In the genomic region with DNA sequence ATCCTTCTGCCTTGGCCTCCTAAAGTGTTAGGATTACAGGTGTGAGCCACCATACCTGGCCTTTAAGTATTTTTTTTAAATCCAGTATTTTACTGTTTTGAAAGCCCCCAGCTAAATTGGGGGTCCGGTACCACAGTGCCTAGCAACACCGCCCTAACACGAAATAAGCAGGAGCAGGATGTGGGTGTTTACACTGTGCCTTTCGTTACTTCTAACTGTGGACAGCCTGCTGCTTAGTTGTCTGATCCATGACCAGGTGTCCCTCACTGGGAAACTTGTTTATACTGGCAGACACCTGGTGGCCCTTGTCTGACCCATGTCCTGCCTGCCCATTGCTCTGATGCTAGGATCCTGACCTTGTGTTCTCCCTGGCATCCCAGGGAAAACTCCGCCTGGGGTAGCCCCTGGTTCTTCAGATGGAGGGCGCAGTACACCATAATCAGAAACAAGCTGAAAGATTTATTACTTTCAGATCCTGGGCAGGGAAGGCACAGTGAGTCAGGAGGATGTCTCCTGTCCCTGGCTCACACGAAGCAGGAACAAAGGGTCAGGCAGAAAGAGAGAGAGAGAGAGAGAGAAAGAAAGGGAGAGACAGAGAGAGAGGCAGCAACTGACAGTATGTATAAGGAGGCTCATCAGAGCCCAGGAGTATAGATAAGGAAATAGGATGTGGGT, we compare ENCODE assay signal across 18 cellular contexts.
"Had no signal": no experiment of that assay in that cellular context is flagged by ENCODE, and none has a peak within 500 bp of the region (broad histone marks: within the 10 kb centered on the region; RNA-seq: fewer than 3 reads in every experiment).

No MANE protein-coding gene starts in this region.

- H3K9me3 Mint-ChIP-seq: activated CD8-positive, alpha-beta T cell treated with anti-CD3 and anti-CD28 coated beads for 36 hours; activated T-cell treated with anti-CD3 and anti-CD28 coated beads, Interleukin-2, amount 50 U/mL, for 72 hours; naive B cell; stimulated activated naive B cell treated with anti-CD40 and anti-IgM and Interleukin-4, amounts not matched to agents 10 μg/mL and 1 μg/mL and 100 μg/mL, for 72 hours had no signal

- H3K27me3 ChIP-seq: gastrocnemius medialis, heart left ventricle, ovary, tibial nerve, vagina had no signal

- H3K27me3 Mint-ChIP-seq: activated CD4-positive, alpha-beta T cell treated with anti-CD3 and anti-CD28 coated beads for 36 hours; activated CD8-positive, alpha-beta T cell treated with anti-CD3 and anti-CD28 coated beads for 36 hours; activated naive CD8-positive, alpha-beta T cell had no signal

- H3K27ac ChIP-seq: gastrocnemius medialis, heart left ventricle, ovary, vagina had no signal

- ATAC-seq: activated CD4-positive, alpha-beta T cell treated with anti-CD3 and anti-CD28 coated beads for 36 hours; activated CD8-positive, alpha-beta T cell treated with anti-CD3 and anti-CD28 coated beads for 36 hours; activated T-cell treated with anti-CD3 and anti-CD28 coated beads, Interleukin-2, amount 50 U/mL, for 72 hours; gastrocnemius medialis; heart left ventricle; left colon; stimulated activated naive B cell treated with anti-CD40 and anti-IgM and Interleukin-4, amounts not matched to agents 10 μg/mL and 1 μg/mL and 100 μg/mL, for 72 hours had no signal

- H3K4me1 ChIP-seq: gastrocnemius medialis, vagina had no signal

- H3K36me3 ChIP-seq: gastrocnemius medialis, heart left ventricle, ovary, tibial nerve, vagina had no signal

- H3K27ac Mint-ChIP-seq: activated CD4-positive, alpha-beta T cell treated with anti-CD3 and anti-CD28 coated beads for 36 hours; activated CD8-positive, alpha-beta T cell treated with anti-CD3 and anti-CD28 coated beads for 36 hours; activated naive CD8-positive, alpha-beta T cell; activated T-cell treated with anti-CD3 and anti-CD28 coated beads, Interleukin-2, amount 50 U/mL, for 72 hours; stimulated activated naive B cell treated with anti-CD40 and anti-IgM and Interleukin-4, amounts not matched to agents 10 μg/mL and 1 μg/mL and 100 μg/mL, for 72 hours had no signal

- H3K36me3 Mint-ChIP-seq: activated naive CD8-positive, alpha-beta T cell; naive B cell; stimulated activated naive B cell treated with anti-CD40 and anti-IgM and Interleukin-4, amounts not matched to agents 10 μg/mL and 1 μg/mL and 100 μg/mL, for 72 hours had no signal

- DNase-seq: activated CD4-positive, alpha-beta T cell treated with anti-CD3 and anti-CD28 coated beads for 36 hours; activated CD8-positive, alpha-beta memory T cell treated with anti-CD3 and anti-CD28 coated beads, Interleukin-2, amount 50 U/mL, for 48 hours; activated CD8-positive, alpha-beta T cell treated with anti-CD3 and anti-CD28 coated beads for 36 hours; activated gamma-delta T cell treated with Interleukin-2 at 50 U/mL for 16 hours; activated T-cell treated with anti-CD3 and anti-CD28 coated beads, Interleukin-2, amount 50 U/mL, for 72 hours; amniotic stem cell; cortex of kidney; gastrocnemius medialis; heart left ventricle; left colon; naive B cell; ovary; stimulated activated CD4-positive, alpha-beta T cell treated with anti-CD3 and anti-CD28 coated beads, Interleukin-2, amount 100 ng/mL, for 48 hours; stimulated activated naive B cell treated with anti-CD40 and anti-IgM and Interleukin-4, amounts not matched to agents 10 μg/mL and 1 μg/mL and 100 μg/mL, for 72 hours; T-helper 2 cell had no signal

- H3K4me1 Mint-ChIP-seq: naive B cell had no signal

- H3K9me3 ChIP-seq: gastrocnemius medialis, heart left ventricle, ovary, tibial nerve, vagina had no signal

- H3K4me3 Mint-ChIP-seq: activated CD4-positive, alpha-beta T cell treated with anti-CD3 and anti-CD28 coated beads for 36 hours; activated CD8-positive, alpha-beta T cell treated with anti-CD3 and anti-CD28 coated beads for 36 hours; activated naive CD8-positive, alpha-beta T cell; activated T-cell treated with anti-CD3 and anti-CD28 coated beads, Interleukin-2, amount 50 U/mL, for 72 hours; naive B cell; stimulated activated naive B cell treated with anti-CD40 and anti-IgM and Interleukin-4, amounts not matched to agents 10 μg/mL and 1 μg/mL and 100 μg/mL, for 72 hours had no signal

- H3K4me3 ChIP-seq: gastrocnemius medialis, heart left ventricle, ovary, tibial nerve, vagina had no signal
